In genomic region chr1:184954232-184954995, GRCh38 we compare ENCODE assay signal across 8 cellular contexts. TPM values are rescaled to one million over a fixed set of nuclear protein-coding genes. Genes with fewer than 3 reads are reported as not detected.
A peak's percentile ranks its signal among the peaks of the same experiment; 100 is the strongest.
DNase-seq lines count a peak whose midpoint lies in the region; ATAC-seq and TF ChIP-seq lines count a peak whose summit lies in the region.
"Had no signal": no experiment of that assay in that cellular context is flagged by ENCODE, and none has a peak within 500 bp of the region (broad histone marks: within the 10 kb centered on the region; RNA-seq: fewer than 3 reads in every experiment).

No MANE protein-coding gene starts in this region.

- in situ Hi-C loops in brain microvascular endothelial cell (cut with HindIII; ENCODE audit: low pct_ligation_motif_present, low sequenced_read_pairs): loop anchor here (25.0 kb wide), 1 partner anchor 142 kb away; no protein-coding TSS in a partner anchor

- no peak overlapping the region for H2AFZ ChIP-seq in osteoblast (ENCODE audit: low read length)

- H3K4me1 ChIP-seq in osteoblast (ENCODE audit: insufficient read depth, low read length): peaks cover 10% of the 10 kb centered on the region

- peak overlapping the region; percentile 7 for H3K4me2 ChIP-seq in osteoblast (ENCODE audit: insufficient read depth, low read length)

- peaks cover 18% of the 10 kb centered on the region for H3K4me1 Mint-ChIP-seq in activated naive CD4-positive, alpha-beta T cell treated with anti-CD3 and anti-CD28 coated beads, Interleukin-2, amount 10 ng/mL, durations not matched to agents 7 days and 5 days

- H3K4me3 ChIP-seq in LNCaP clone FGC (ENCODE audit: low read depth, low read length) (no peak overlapping the region), brain microvascular endothelial cell (ENCODE audit: low read depth, low read length) (no peak overlapping the region), osteoblast (ENCODE audit: insufficient read depth, low read length) (no peak overlapping the region)

- no peak for ATAC-seq in HG02798 (IDR thresholded peaks at IDR 0.05; ENCODE audit: poor library complexity, unreplicated experiment)

- H3K27ac Mint-ChIP-seq in activated naive CD4-positive, alpha-beta T cell treated with anti-CD3 and anti-CD28 coated beads, Interleukin-2, amount 10 ng/mL, durations not matched to agents 7 days and 5 days: no peak overlapping the region

- peaks cover 4% of the 10 kb centered on the region for H3K36me3 Mint-ChIP-seq in activated naive CD4-positive, alpha-beta T cell treated with anti-CD3 and anti-CD28 coated beads, Interleukin-2, amount 10 ng/mL, durations not matched to agents 7 days and 5 days

- TF ChIP-seq CTCF in LNCaP clone FGC (IDR thresholded peaks at IDR 0.05; ENCODE audit: control insufficient read depth, extremely low read depth, insufficient read depth) (0 out of 2 replicates have a peak, but pooled peaks have one; percentile 2), brain microvascular endothelial cell (IDR thresholded peaks at IDR 0.05; ENCODE audit: low read depth, low read length, missing control alignments) (peak; percentile 14), osteoblast (IDR thresholded peaks at IDR 0.05; ENCODE audit: extremely low read depth, low read depth, low read length) (no peak)

- no peaks in the 10 kb centered on the region for H4K20me1 ChIP-seq in osteoblast (ENCODE audit: insufficient read depth, low read length)

- CTCF ChIA-PET in activated naive CD4-positive, alpha-beta T cell treated with anti-CD3 and anti-CD28 coated beads, Interleukin-2, amount 10 ng/mL, durations not matched to agents 7 days and 5 days (lab: Charles Lee): interaction anchor here (0.5 to 0.9 kb wide), 4 partner anchors 10 to 203 kb away, joined by 3 to 4 read pairs (median 3); no protein-coding TSS in a partner anchor

- H3K27me3 Mint-ChIP-seq in activated naive CD4-positive, alpha-beta T cell treated with anti-CD3 and anti-CD28 coated beads, Interleukin-2, amount 10 ng/mL, durations not matched to agents 7 days and 5 days: no peaks in the 10 kb centered on the region

- no peak overlapping the region for H3K4me3 Mint-ChIP-seq in activated naive CD4-positive, alpha-beta T cell treated with anti-CD3 and anti-CD28 coated beads, Interleukin-2, amount 10 ng/mL, durations not matched to agents 7 days and 5 days

- no peaks in the 10 kb centered on the region for H3K27me3 ChIP-seq in brain microvascular endothelial cell (replicated peaks)
- H3K27me3 ChIP-seq in osteoblast (ENCODE audit: insufficient read depth, low read length): no peaks in the 10 kb centered on the region

- peak overlapping the region; percentile 78 for H3K27ac ChIP-seq in brain microvascular endothelial cell
- H3K27ac ChIP-seq in osteoblast (ENCODE audit: low read depth, low read length): peak overlapping the region; percentile 54

- H3K79me2 ChIP-seq in osteoblast (ENCODE audit: insufficient read depth, low read length): no peaks in the 10 kb centered on the region

- DNase-seq in EL (peak; percentile 28), LNCaP clone FGC (ENCODE audit: low read depth) (no peak), brain microvascular endothelial cell (no peak), osteoblast (ENCODE audit: insufficient read length, low spot score, missing footprints) (no peak), NCI-H82 (lab: John Stamatoyannopoulos, UW) (no peak)
- DNase-seq in activated naive CD4-positive, alpha-beta T cell treated with anti-CD3 and anti-CD28 coated beads, Interleukin-2, amount 10 ng/mL, durations not matched to agents 7 days and 5 days: no peak
- DNase-seq: NCI-H524 had no signal

- H3K36me3 ChIP-seq in brain microvascular endothelial cell (replicated peaks) (no peaks in the 10 kb centered on the region), osteoblast (ENCODE audit: insufficient read depth, low read length) (no peaks in the 10 kb centered on the region)

- no peaks in the 10 kb centered on the region for H3K9me3 Mint-ChIP-seq in activated naive CD4-positive, alpha-beta T cell treated with anti-CD3 and anti-CD28 coated beads, Interleukin-2, amount 10 ng/mL, durations not matched to agents 7 days and 5 days

- no peaks in the 10 kb centered on the region for H3K9me3 ChIP-seq in osteoblast (ENCODE audit: low read depth, low read length)

RNA-seq across cellular contexts. Expression of gene NIBAN1, which starts 19.9 kb away (rescaled TPM):
- total RNA-seq in osteoblast: 53.6 and 66.2 TPM in 2 replicates
